ENCODE assay signal across 9 cellular contexts in genomic region chr3:196537319-196537984, GRCh38. TPM values are rescaled to one million over a fixed set of nuclear protein-coding genes. Genes with fewer than 3 reads are reported as not detected.
DNase-seq lines count a peak whose midpoint lies in the region; ATAC-seq and TF ChIP-seq lines count a peak whose summit lies in the region.
"Had no signal": no experiment of that assay in that cellular context is flagged by ENCODE, and none has a peak within 500 bp of the region (broad histone marks: within the 10 kb centered on the region; RNA-seq: fewer than 3 reads in every experiment).

No MANE protein-coding gene starts in this region.

- H3K9ac ChIP-seq in endodermal cell (ENCODE audit: extremely low read depth, low read length, poor library complexity, severe bottlenecking) = no peak overlapping the region

- H3K27me3 ChIP-seq in endodermal cell (ENCODE audit: control insufficient read depth, insufficient read depth, low read length, poor library complexity, severe bottlenecking) = no peaks in the 10 kb centered on the region
- H3K27me3 ChIP-seq in vagina = no peaks in the 10 kb centered on the region

- no peak overlapping the region for H3K4me3 Mint-ChIP-seq in activated CD8-positive, alpha-beta T cell treated with anti-CD3 and anti-CD28 coated beads for 36 hours
- no peak overlapping the region for H3K4me3 Mint-ChIP-seq in endodermal cell
- H3K4me3 Mint-ChIP-seq in osteocyte (ENCODE audit: unreplicated experiment) = no peak overlapping the region

- H3K27ac ChIP-seq in endodermal cell (ENCODE audit: low read depth, low read length) = no peak overlapping the region
- H3K27ac ChIP-seq in vagina = no peak overlapping the region

- H3K27ac Mint-ChIP-seq in activated CD8-positive, alpha-beta T cell treated with anti-CD3 and anti-CD28 coated beads for 36 hours = no peak overlapping the region
- H3K27ac Mint-ChIP-seq in endodermal cell = no peak overlapping the region
- H3K27ac Mint-ChIP-seq in osteocyte (ENCODE audit: unreplicated experiment) = no peak overlapping the region

- H3K36me3 ChIP-seq in endodermal cell (ENCODE audit: control insufficient read depth, insufficient read depth, low read length) (no peaks in the 10 kb centered on the region), vagina (no peaks in the 10 kb centered on the region)

- H3K9me3 ChIP-seq in endodermal cell (ENCODE audit: control insufficient read depth, low read length) (peaks cover 8% of the 10 kb centered on the region), vagina (no peaks in the 10 kb centered on the region)

- intact Hi-C loops in activated CD8-positive, alpha-beta T cell treated with anti-CD3 and anti-CD28 coated beads for 36 hours (cut with micrococcal nuclease) = loop anchor here (10.0 kb wide), 1 partner anchor 147 kb away; no protein-coding TSS in a partner anchor
- intact Hi-C loops in vagina (cut with DNase I) = no loop called here

- H3K9me3 Mint-ChIP-seq in activated CD8-positive, alpha-beta T cell treated with anti-CD3 and anti-CD28 coated beads for 36 hours = no peaks in the 10 kb centered on the region
- H3K9me3 Mint-ChIP-seq in endodermal cell (peaks cover 14% of the 10 kb centered on the region), osteocyte (ENCODE audit: unreplicated experiment) (no peaks in the 10 kb centered on the region)

- CTCF ChIA-PET in activated CD8-positive, alpha-beta T cell treated with anti-CD3 and anti-CD28 coated beads for 36 hours (lab: Charles Lee) = interaction anchor here (0.6 to 3.2 kb wide), 8 partner anchors 9 to 172 kb away, joined by 3 to 19 read pairs (median 8); no protein-coding TSS in a partner anchor

- H3K4me3 ChIP-seq in endodermal cell (ENCODE audit: low read length) (no peak overlapping the region), vagina (no peak overlapping the region)

- DNase-seq in D341Med (ENCODE audit: low spot score) (peak; percentile 43), M059J (ENCODE audit: low read depth) (peak; percentile 13), endodermal cell (peak; percentile 76), osteocyte (ENCODE audit: extremely low spot score, unreplicated experiment) (no peak), vagina (ENCODE audit: extremely low spot score in 2 of 2) (no peak), foreskin melanocyte (no peak)
- peak; percentile 80 for DNase-seq in activated CD8-positive, alpha-beta T cell treated with anti-CD3 and anti-CD28 coated beads for 36 hours

- peak; percentile 86 for TF ChIP-seq CTCF in activated CD8-positive, alpha-beta T cell treated with anti-CD3 and anti-CD28 coated beads for 36 hours (IDR thresholded peaks at IDR 0.05)
- TF ChIP-seq CTCF in endodermal cell (conservative IDR thresholded peaks at IDR 0.05) = peak; percentile 84
- TF ChIP-seq CTCF in osteocyte (IDR thresholded peaks at IDR 0.05) = peak; percentile 64
- TF ChIP-seq CTCF in vagina (IDR thresholded peaks at IDR 0.05) = peak; percentile 33 to 62 (median 41)

- WGBS in endodermal cell (ENCODE audit: insufficient coverage in 1 of 2, insufficient read length in 1 of 2), 2 experiments = 77 to 79% methylated on average over 8 to 16 of the region's 18 CpGs

- H3K4me1 Mint-ChIP-seq in activated CD8-positive, alpha-beta T cell treated with anti-CD3 and anti-CD28 coated beads for 36 hours (ENCODE audit: low read depth) = no peaks in the 10 kb centered on the region
- H3K4me1 Mint-ChIP-seq in endodermal cell = no peaks in the 10 kb centered on the region
- peaks cover 9% of the 10 kb centered on the region for H3K4me1 Mint-ChIP-seq in osteocyte (ENCODE audit: unreplicated experiment)

- TF ChIP-seq POLR2A in vagina (IDR thresholded peaks at IDR 0.05) = no peak

- POLR2A ChIA-PET in activated CD8-positive, alpha-beta T cell treated with anti-CD3 and anti-CD28 coated beads for 36 hours (lab: Charles Lee) = no interaction called here

- ATAC-seq in activated CD8-positive, alpha-beta T cell treated with anti-CD3 and anti-CD28 coated beads for 36 hours = no peak
- no peak for ATAC-seq in GM18517 (IDR thresholded peaks at IDR 0.05; ENCODE audit: unreplicated experiment)

- no peaks in the 10 kb centered on the region for H3K4me1 ChIP-seq in endodermal cell (ENCODE audit: control insufficient read depth, insufficient read depth, low read length)
- H3K4me1 ChIP-seq in vagina = no peaks in the 10 kb centered on the region

- H3K27me3 Mint-ChIP-seq in activated CD8-positive, alpha-beta T cell treated with anti-CD3 and anti-CD28 coated beads for 36 hours = peaks cover 1% of the 10 kb centered on the region
- H3K27me3 Mint-ChIP-seq in endodermal cell (ENCODE audit: insufficient read depth) = no peaks in the 10 kb centered on the region
- peaks cover 14% of the 10 kb centered on the region for H3K27me3 Mint-ChIP-seq in osteocyte (ENCODE audit: unreplicated experiment)

- H3K36me3 Mint-ChIP-seq in activated CD8-positive, alpha-beta T cell treated with anti-CD3 and anti-CD28 coated beads for 36 hours (ENCODE audit: low read depth) = no peaks in the 10 kb centered on the region
- no peaks in the 10 kb centered on the region for H3K36me3 Mint-ChIP-seq in endodermal cell (ENCODE audit: low read depth)
- H3K36me3 Mint-ChIP-seq in osteocyte (ENCODE audit: unreplicated experiment) = no peaks in the 10 kb centered on the region

RNA-seq across cellular contexts. Expression of gene SMCO1, which starts 22.3 kb away (rescaled TPM):
- 0.05 TPM in 1 of 2 replicates, not detected in the other for total RNA-seq in M059J (2014; rRNA removed; shearing (Covaris generic))
- total RNA-seq in activated CD8-positive, alpha-beta T cell treated with anti-CD3 and anti-CD28 coated beads for 36 hours = not detected
- not detected for total RNA-seq in endodermal cell
- not detected for polyA plus RNA-seq in endodermal cell (2013, experiment 1 of 2)
- not detected for polyA plus RNA-seq in endodermal cell (2013, experiment 2 of 2)
- not detected in 2 replicates for total RNA-seq in osteocyte
- total RNA-seq in vagina = not detected
- total RNA-seq: LHCN-M2 had no signal

RNA-seq across cellular contexts. Expression of gene WDR53, which starts 30.9 kb away (rescaled TPM):
- total RNA-seq in M059J (2014; rRNA removed; shearing (Covaris generic)) = 10.4 and 16.2 TPM in 2 replicates
- total RNA-seq in activated CD8-positive, alpha-beta T cell treated with anti-CD3 and anti-CD28 coated beads for 36 hours = 10 to 100 TPM; 16.2 to 17.2 TPM
- total RNA-seq in endodermal cell = 10 to 100 TPM; 15.1 to 23.0 TPM
- 13.1 TPM for polyA plus RNA-seq in endodermal cell (2013, experiment 1 of 2)
- polyA plus RNA-seq in endodermal cell (2013, experiment 2 of 2) = 10.7 TPM
- total RNA-seq in osteocyte = 15.4 and 16.5 TPM in 2 replicates
- 13.5 TPM for total RNA-seq in vagina

RNA-seq across cellular contexts. Expression of gene FBXO45, which starts 31.0 kb away (rescaled TPM):
- 18.9 and 26.6 TPM in 2 replicates for total RNA-seq in M059J (2014; rRNA removed; shearing (Covaris generic))
- total RNA-seq in activated CD8-positive, alpha-beta T cell treated with anti-CD3 and anti-CD28 coated beads for 36 hours = 10 to 100 TPM; 18.2 TPM
- total RNA-seq in endodermal cell (10 to 100 TPM; 15.9 to 16.4 TPM), osteocyte (7.8 and 8.2 TPM in 2 replicates), vagina (6.6 TPM)
- polyA plus RNA-seq in endodermal cell (2013, experiment 1 of 2) = 14.4 TPM
- polyA plus RNA-seq in endodermal cell (2013, experiment 2 of 2) = 14.7 TPM

RNA-seq across cellular contexts. Expression of gene RNF168, which starts 33.9 kb away (rescaled TPM):
- 16.5 and 22.8 TPM in 2 replicates for total RNA-seq in M059J (2014; rRNA removed; shearing (Covaris generic))
- 10 to 100 TPM; 20.9 to 21.2 TPM for total RNA-seq in activated CD8-positive, alpha-beta T cell treated with anti-CD3 and anti-CD28 coated beads for 36 hours
- 10 to 100 TPM; 37.3 to 48.4 TPM for total RNA-seq in endodermal cell
- polyA plus RNA-seq in endodermal cell (2013, experiment 1 of 2) = 21.2 TPM
- 24.4 TPM for polyA plus RNA-seq in endodermal cell (2013, experiment 2 of 2)
- 17.2 and 19.8 TPM in 2 replicates for total RNA-seq in osteocyte
- total RNA-seq in vagina = 26.0 TPM

Comparison
In these comparisons a context has a peak if more than half of its experiments do, and no peak if none do; other contexts are left out.
1. DNase-seq: peak in D341Med (single experiment), M059J (single experiment), activated CD8-positive, alpha-beta T cell treated with anti-CD3 and anti-CD28 coated beads for 36 hours (single experiment) and endodermal cell (single experiment); none in osteocyte (single experiment), vagina (0 of 2) and foreskin melanocyte (single experiment).
2. Peak in every context shown above with its lines, with median percentiles within 50 percentile points of each other: CTCF ChIP-seq.